15 cellular contexts compared by ENCODE assay signal in genomic region chr22:23685205-23685784, GRCh38. TPM values are rescaled to one million over a fixed set of nuclear protein-coding genes. Genes with fewer than 3 reads are reported as not detected.
DNase-seq lines count a peak whose midpoint lies in the region; ATAC-seq and TF ChIP-seq lines count a peak whose summit lies in the region.
"Had no signal": no experiment of that assay in that cellular context is flagged by ENCODE, and none has a peak within 500 bp of the region (broad histone marks: within the 10 kb centered on the region; RNA-seq: fewer than 3 reads in every experiment).

No MANE protein-coding gene starts in this region.

- H3K18ac ChIP-seq in H9 (ENCODE audit: insufficient read length, low read depth, low read length): no peak overlapping the region

- H3K9me3 ChIP-seq in H9 (ENCODE audit: control insufficient read depth, low read depth, low read length): no peaks in the 10 kb centered on the region
- H3K9me3 ChIP-seq: transverse colon had no signal

- intact Hi-C loops in activated CD4-positive, alpha-beta T cell treated with anti-CD3 and anti-CD28 coated beads, Interleukin-2, amount 10 ng/mL, durations not matched to agents 24 days and 14 days (cut with micrococcal nuclease): no loop called here

- H3K4me1 ChIP-seq in H9 (ENCODE audit: insufficient read depth, low read length): no peaks in the 10 kb centered on the region
- H3K4me1 ChIP-seq: transverse colon had no signal

- H3K27ac ChIP-seq in H9 (ENCODE audit: insufficient read length, low read depth, low read length): no peak overlapping the region
- H3K27ac ChIP-seq: transverse colon had no signal

- peaks cover 9% of the 10 kb centered on the region for H3K36me3 Mint-ChIP-seq in activated CD4-positive, alpha-beta T cell treated with anti-CD3 and anti-CD28 coated beads, Interleukin-2, amount 10 ng/mL, durations not matched to agents 24 days and 14 days (ENCODE audit: low read depth)
- peaks cover 17 to 30% (median 25%) of the 10 kb centered on the region in 3 experiments for H3K36me3 Mint-ChIP-seq in H9 (ENCODE audit: insufficient read depth in 1 of 3, low read depth in 3 of 3)

- H2BK5ac ChIP-seq in H9 (ENCODE audit: insufficient read length, low read length): no peak overlapping the region

- peaks cover 2% of the 10 kb centered on the region for H3K23me2 ChIP-seq in H9 (ENCODE audit: insufficient read length, low read depth, low read length, poor library complexity, severe bottlenecking)

- H3K56ac ChIP-seq in H9 (ENCODE audit: insufficient read length, low read depth, low read length): no peak overlapping the region

- no peak overlapping the region for H2AFZ ChIP-seq in H9 (ENCODE audit: low read length)

- H3K23ac ChIP-seq in H9 (ENCODE audit: insufficient read length, low read depth, low read length): no peak overlapping the region

- no peak overlapping the region for H3K9ac ChIP-seq in H9 (ENCODE audit: extremely low read depth, insufficient read length, low read length)

- H3K4me3 ChIP-seq in HFF-Myc (replicated peaks; ENCODE audit: low read depth, low read length) (no peak overlapping the region), cardiac fibroblast (replicated peaks in 1 of 2; ENCODE audit: low read depth in 2 of 2, low read length in 2 of 2) (no peak overlapping the region)
- H3K4me3 ChIP-seq: transverse colon had no signal

- no peaks in the 10 kb centered on the region for H3K27me3 Mint-ChIP-seq in activated CD4-positive, alpha-beta T cell treated with anti-CD3 and anti-CD28 coated beads, Interleukin-2, amount 10 ng/mL, durations not matched to agents 24 days and 14 days
- H3K27me3 Mint-ChIP-seq in H9 (ENCODE audit: low read depth): no peaks in the 10 kb centered on the region

- no peak overlapping the region for H4K8ac ChIP-seq in H9 (replicated peaks; ENCODE audit: insufficient read length, low read depth, low read length)

- H3K9me3 Mint-ChIP-seq in activated CD4-positive, alpha-beta T cell treated with anti-CD3 and anti-CD28 coated beads, Interleukin-2, amount 10 ng/mL, durations not matched to agents 24 days and 14 days: no peaks in the 10 kb centered on the region
- H3K9me3 Mint-ChIP-seq in H9: no peaks in the 10 kb centered on the region
- H3K9me3 Mint-ChIP-seq: activated T-helper 1 cell treated with anti-CD3 and anti-CD28 coated beads, Interleukin-12 subunit alpha, Interleukin-12 subunit beta, Interleukin-2, Interleukin-4 antibody, amounts not matched to agents 30 ng/mL and 10 ng/mL and 1 ng/mL, durations not matched to agents 14 hours and 24 hours and 36 hours had no signal

- H4K20me1 ChIP-seq in H9 (ENCODE audit: control insufficient read depth, insufficient read depth, insufficient read length): peaks cover 3% of the 10 kb centered on the region

- H2BK15ac ChIP-seq in H9 (ENCODE audit: low read depth, low read length): no peak overlapping the region

- no peak overlapping the region for H3K4ac ChIP-seq in H9 (ENCODE audit: low read depth, low read length)

- no peak overlapping the region for H4K91ac ChIP-seq in H9 (ENCODE audit: insufficient read length, low read depth, low read length)

- H2BK20ac ChIP-seq in H9 (ENCODE audit: low read depth, low read length, poor library complexity, severe bottlenecking): no peak overlapping the region

- H3T11ph ChIP-seq in H9 (ENCODE audit: low read length): no peak overlapping the region

- no peaks in the 10 kb centered on the region for H3K79me1 ChIP-seq in H9 (ENCODE audit: insufficient read depth, low read depth, low read length, poor library complexity, severe bottlenecking)

- no peak overlapping the region for H2BK12ac ChIP-seq in H9 (ENCODE audit: insufficient read length, low read depth, low read length)

- no peak for ATAC-seq in GM18498 (IDR thresholded peaks at IDR 0.05; ENCODE audit: unreplicated experiment)

- H3K4me1 Mint-ChIP-seq in activated CD4-positive, alpha-beta T cell treated with anti-CD3 and anti-CD28 coated beads, Interleukin-2, amount 10 ng/mL, durations not matched to agents 24 days and 14 days: no peaks in the 10 kb centered on the region
- H3K4me1 Mint-ChIP-seq in H9: no peaks in the 10 kb centered on the region

- H3K27me3 ChIP-seq in H9 (ENCODE audit: insufficient read depth, low read length): no peaks in the 10 kb centered on the region
- H3K27me3 ChIP-seq: transverse colon had no signal

- TF ChIP-seq CTCF in HFF-Myc (IDR thresholded peaks at IDR 0.05; ENCODE audit: low read depth, low read length, missing control alignments): no peak
- no peak for TF ChIP-seq CTCF in cardiac fibroblast (IDR thresholded peaks at IDR 0.05; ENCODE audit: low read depth, low read length)
- TF ChIP-seq CTCF in H9 (conservative IDR thresholded peaks at IDR 0.05): no peak

- no peak overlapping the region for H2BK120ac ChIP-seq in H9 (ENCODE audit: low read depth, low read length, poor library complexity, severe bottlenecking)

- no peak overlapping the region for H3K4me2 ChIP-seq in H9 (ENCODE audit: insufficient read depth, insufficient read length, low read length)

- no peaks in the 10 kb centered on the region for H3K79me2 ChIP-seq in H9 (ENCODE audit: insufficient read depth, low read length)

- WGBS in H9 (ENCODE audit: extremely low coverage, insufficient read length, low lambda C conversion rate): no CpG with 5 or more reads among the region's 5 CpGs

- no peak overlapping the region for H3K14ac ChIP-seq in H9 (ENCODE audit: insufficient read depth, low read length)

- DNase-seq in AG08395 (ENCODE audit: low spot score): peak; percentile 44
- DNase-seq in HFF-Myc (ENCODE audit: extremely low read depth, low read depth): peak; percentile 6
- DNase-seq in cardiac fibroblast (ENCODE audit: low read depth in 2 of 2): peak; percentile 15 to 24
- DNase-seq in kidney tubule cell (ENCODE audit: low spot score): peak; percentile 32
- no peak for DNase-seq in activated CD4-positive, alpha-beta T cell treated with anti-CD3 and anti-CD28 coated beads, Interleukin-2, amount 10 ng/mL, durations not matched to agents 24 days and 14 days
- DNase-seq in H9: no peak
- DNase-seq in GM19238 (ENCODE audit: insufficient read length, low spot score): no peak
- DNase-seq: activated CD4-positive, alpha-beta T cell treated with anti-CD3 and anti-CD28 coated beads for 4 hours; DND-41; NCI-H1417; NCI-H345; transverse colon had no signal

- H4K5ac ChIP-seq in H9 (ENCODE audit: insufficient read length, low read depth, low read length): no peak overlapping the region

- no peak overlapping the region for H3K27ac Mint-ChIP-seq in activated CD4-positive, alpha-beta T cell treated with anti-CD3 and anti-CD28 coated beads, Interleukin-2, amount 10 ng/mL, durations not matched to agents 24 days and 14 days
- H3K27ac Mint-ChIP-seq in H9: peak overlapping the region in 1 of 3 experiments; percentile 17; a peak in 1 of 7 replicates
- H3K27ac Mint-ChIP-seq: activated T-helper 1 cell treated with anti-CD3 and anti-CD28 coated beads, Interleukin-12 subunit alpha, Interleukin-12 subunit beta, Interleukin-2, Interleukin-4 antibody, amounts not matched to agents 30 ng/mL and 10 ng/mL and 1 ng/mL, durations not matched to agents 14 hours and 24 hours and 36 hours had no signal

- no peak overlapping the region for H2AK5ac ChIP-seq in H9 (ENCODE audit: insufficient read length, low read length)

- no peak overlapping the region for H3K4me3 Mint-ChIP-seq in activated CD4-positive, alpha-beta T cell treated with anti-CD3 and anti-CD28 coated beads, Interleukin-2, amount 10 ng/mL, durations not matched to agents 24 days and 14 days
- H3K4me3 Mint-ChIP-seq in H9: no peak overlapping the region
- H3K4me3 Mint-ChIP-seq: activated T-helper 1 cell treated with anti-CD3 and anti-CD28 coated beads, Interleukin-12 subunit alpha, Interleukin-12 subunit beta, Interleukin-2, Interleukin-4 antibody, amounts not matched to agents 30 ng/mL and 10 ng/mL and 1 ng/mL, durations not matched to agents 14 hours and 24 hours and 36 hours had no signal

RNA-seq across cellular contexts. Expression of gene RGL4, which starts 5.5 kb away (rescaled TPM):
- 6.9 TPM in 2 replicates for total RNA-seq in activated CD4-positive, alpha-beta T cell treated with anti-CD3 and anti-CD28 coated beads, Interleukin-2, amount 10 ng/mL, durations not matched to agents 24 days and 14 days
- total RNA-seq in H9 (2021): not detected in 2 replicates
- total RNA-seq: dermis microvascular lymphatic vessel endothelial cell had no signal

RNA-seq across cellular contexts. Expression of gene DRICH1, which starts 53.2 kb away (rescaled TPM):
- total RNA-seq in activated CD4-positive, alpha-beta T cell treated with anti-CD3 and anti-CD28 coated beads, Interleukin-2, amount 10 ng/mL, durations not matched to agents 24 days and 14 days: 0.24 and 0.61 TPM in 2 replicates
- total RNA-seq in H9 (2021): not detected in 2 replicates
- total RNA-seq: dermis microvascular lymphatic vessel endothelial cell had no signal

Comparison
In these comparisons a context has a peak if more than half of its experiments do, and no peak if none do; other contexts are left out.
1. DNase-seq: peak in AG08395 (single experiment), HFF-Myc (single experiment), cardiac fibroblast (2 of 2) and kidney tubule cell (single experiment); none in activated CD4-positive, alpha-beta T cell treated with anti-CD3 and anti-CD28 coated beads, Interleukin-2, amount 10 ng/mL, durations not matched to agents 24 days and 14 days (single experiment), H9 (single experiment) and GM19238 (single experiment).